Comparison of ENCODE assay signal across 24 cellular contexts in genomic region chr10:74044419-74044818, GRCh38.
"Had no signal": no experiment of that assay in that cellular context is flagged by ENCODE, and none has a peak within 500 bp of the region (broad histone marks: within the 10 kb centered on the region; RNA-seq: fewer than 3 reads in every experiment).

No MANE protein-coding gene starts in this region.

- H3K27ac ChIP-seq: foreskin keratinocyte, stomach, suprapubic skin, tibial nerve had no signal

- H3K4me1 ChIP-seq: foreskin keratinocyte had no signal

- ATAC-seq: activated T-cell treated with anti-CD3 and anti-CD28 coated beads, Interleukin-2, amount 50 U/mL, for 72 hours; foreskin keratinocyte; sciatic nerve; stimulated activated memory B cell treated with anti-CD40 and anti-IgM and Interleukin-4, amounts not matched to agents 10 μg/mL and 1 μg/mL and 100 μg/mL, for 72 hours had no signal

- DNase-seq: activated CD4-positive, alpha-beta memory T cell treated with anti-CD3 and anti-CD28 coated beads, Interleukin-2, amount 10 ng/mL, durations not matched to agents 7 days and 5 days; activated CD4-positive, alpha-beta T cell treated with anti-CD3 and anti-CD28 coated beads for 48 hours; activated CD4-positive, CD25-positive, alpha-beta regulatory T cell; activated effector memory CD4-positive, alpha-beta T cell treated with Interleukin-2 at 50 U/mL for 16 hours; activated naive CD4-positive, alpha-beta T cell treated with anti-CD3 and anti-CD28 coated beads for 36 hours; activated naive CD8-positive, alpha-beta T cell treated with anti-CD3 and anti-CD28 coated beads, Interleukin-2, amount 10 ng/mL, durations not matched to agents 7 days and 5 days; activated T-cell treated with anti-CD3 and anti-CD28 coated beads, Interleukin-2, amount 50 U/mL, for 72 hours; amygdala; cerebellar nuclear complex; cortex of kidney; effector CD4-positive, alpha-beta T cell; foreskin keratinocyte; hippocampal formation; mesenchymal stem cell; nephron progenitor cell; stimulated activated CD4-positive, alpha-beta T cell treated with anti-CD3 and anti-CD28 coated beads, Interleukin-15, amount 100 ng/mL, for 24 hours; stomach had no signal

- H3K4me2 ChIP-seq: smooth muscle cell had no signal

- H3K9me3 Mint-ChIP-seq: activated CD4-positive, alpha-beta memory T cell treated with anti-CD3 and anti-CD28 coated beads, Interleukin-2, amount 10 ng/mL, durations not matched to agents 7 days and 5 days; activated naive CD4-positive, alpha-beta T cell treated with anti-CD3 and anti-CD28 coated beads for 36 hours; activated naive CD8-positive, alpha-beta T cell treated with anti-CD3 and anti-CD28 coated beads, Interleukin-2, amount 10 ng/mL, durations not matched to agents 7 days and 5 days; activated T-cell treated with anti-CD3 and anti-CD28 coated beads, Interleukin-2, amount 50 U/mL, for 72 hours; nephron progenitor cell; stimulated activated memory B cell treated with anti-CD40 and anti-IgM and Interleukin-4, amounts not matched to agents 10 μg/mL and 1 μg/mL and 100 μg/mL, for 72 hours; T-helper 1 cell treated with Interleukin-12 subunit alpha and Interleukin-12 subunit beta and Interleukin-4 antibody, amounts not matched to agents 30 μg/mL and 1 μg/mL, for 36 hours had no signal

- FAIRE-seq: endometrium had no signal

- H3K27me3 Mint-ChIP-seq: activated CD4-positive, alpha-beta memory T cell treated with anti-CD3 and anti-CD28 coated beads, Interleukin-2, amount 10 ng/mL, durations not matched to agents 7 days and 5 days; activated naive CD8-positive, alpha-beta T cell treated with anti-CD3 and anti-CD28 coated beads, Interleukin-2, amount 10 ng/mL, durations not matched to agents 7 days and 5 days; stimulated activated memory B cell treated with anti-CD40 and anti-IgM and Interleukin-4, amounts not matched to agents 10 μg/mL and 1 μg/mL and 100 μg/mL, for 72 hours had no signal

- H3K27me3 ChIP-seq: foreskin keratinocyte, stomach, suprapubic skin, tibial nerve had no signal

- H3K9me3 ChIP-seq: stomach, suprapubic skin, tibial nerve had no signal

- H3K4me3 Mint-ChIP-seq: activated CD4-positive, alpha-beta memory T cell treated with anti-CD3 and anti-CD28 coated beads, Interleukin-2, amount 10 ng/mL, durations not matched to agents 7 days and 5 days; activated naive CD4-positive, alpha-beta T cell treated with anti-CD3 and anti-CD28 coated beads for 36 hours; activated naive CD8-positive, alpha-beta T cell treated with anti-CD3 and anti-CD28 coated beads, Interleukin-2, amount 10 ng/mL, durations not matched to agents 7 days and 5 days; activated T-cell treated with anti-CD3 and anti-CD28 coated beads, Interleukin-2, amount 50 U/mL, for 72 hours; nephron progenitor cell; stimulated activated memory B cell treated with anti-CD40 and anti-IgM and Interleukin-4, amounts not matched to agents 10 μg/mL and 1 μg/mL and 100 μg/mL, for 72 hours; T-helper 1 cell treated with Interleukin-12 subunit alpha and Interleukin-12 subunit beta and Interleukin-4 antibody, amounts not matched to agents 30 μg/mL and 1 μg/mL, for 36 hours had no signal

- H3K4me3 ChIP-seq: smooth muscle cell, stomach, suprapubic skin, tibial nerve had no signal

- H3K36me3 Mint-ChIP-seq: activated naive CD8-positive, alpha-beta T cell treated with anti-CD3 and anti-CD28 coated beads, Interleukin-2, amount 10 ng/mL, durations not matched to agents 7 days and 5 days had no signal

- H3K27ac Mint-ChIP-seq: activated CD4-positive, alpha-beta memory T cell treated with anti-CD3 and anti-CD28 coated beads, Interleukin-2, amount 10 ng/mL, durations not matched to agents 7 days and 5 days; activated naive CD4-positive, alpha-beta T cell treated with anti-CD3 and anti-CD28 coated beads for 36 hours; activated naive CD8-positive, alpha-beta T cell treated with anti-CD3 and anti-CD28 coated beads, Interleukin-2, amount 10 ng/mL, durations not matched to agents 7 days and 5 days; activated T-cell treated with anti-CD3 and anti-CD28 coated beads, Interleukin-2, amount 50 U/mL, for 72 hours; nephron progenitor cell; stimulated activated memory B cell treated with anti-CD40 and anti-IgM and Interleukin-4, amounts not matched to agents 10 μg/mL and 1 μg/mL and 100 μg/mL, for 72 hours; T-helper 1 cell treated with Interleukin-12 subunit alpha and Interleukin-12 subunit beta and Interleukin-4 antibody, amounts not matched to agents 30 μg/mL and 1 μg/mL, for 36 hours had no signal
